Comparison of ENCODE assay signal across 8 cellular contexts in the genomic region with DNA sequence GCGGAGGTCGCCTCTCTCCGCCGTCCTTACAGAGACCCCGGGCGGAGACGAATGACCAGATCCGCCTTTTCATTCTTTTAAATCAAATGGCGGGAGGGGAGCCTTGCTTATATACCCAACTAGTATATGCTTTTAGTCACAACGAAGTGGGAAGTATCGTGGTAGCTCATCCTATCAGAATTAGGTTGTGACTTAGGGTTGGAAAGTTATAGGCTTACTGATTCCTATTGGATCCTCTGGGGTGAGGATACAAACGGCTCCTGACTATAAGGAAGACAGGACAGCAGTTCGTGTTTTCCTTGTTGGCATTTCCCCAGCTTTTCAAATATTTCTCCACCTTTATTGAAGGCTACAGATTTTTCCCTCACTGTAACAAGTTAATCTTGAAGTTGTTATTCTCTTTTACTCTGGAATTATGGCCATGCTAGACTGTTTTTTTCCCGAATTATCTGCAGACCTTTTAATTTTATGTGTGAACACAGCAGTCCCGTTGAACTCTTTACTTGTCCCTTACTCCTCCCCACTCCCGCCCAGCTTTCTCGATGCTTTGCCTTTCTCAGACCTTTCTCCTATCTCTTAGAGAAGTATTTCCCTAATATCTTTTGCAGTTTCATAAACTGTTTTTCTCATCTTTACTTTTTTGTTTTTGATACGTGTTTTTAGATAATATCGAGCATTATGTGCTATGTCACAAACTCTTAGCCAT. TPM values are rescaled to one million over a fixed set of nuclear protein-coding genes. Genes with fewer than 3 reads are reported as not detected.
DNase-seq lines count a peak whose midpoint lies in the region; ATAC-seq and TF ChIP-seq lines count a peak whose summit lies in the region.

No MANE protein-coding gene starts in this region.

- H4K20me1 ChIP-seq in fibroblast of lung (ENCODE audit: control insufficient read depth, extremely low read depth, insufficient read depth, low read length) (no peaks in the 10 kb centered on the region), neural progenitor cell (ENCODE audit: low read depth) (no peaks in the 10 kb centered on the region)

- H3F3A ChIP-seq in neural progenitor cell (ENCODE audit: low read depth), result peaks cover 13% of the 10 kb centered on the region

- peak overlapping the region; percentile 98 for H3K9ac ChIP-seq in fibroblast of lung (ENCODE audit: insufficient read depth, low read length)
- peak overlapping the region; percentile 99 for H3K9ac ChIP-seq in neural progenitor cell

- H3K9me3 Mint-ChIP-seq in T-cell (no peaks in the 10 kb centered on the region), neural progenitor cell (no peaks in the 10 kb centered on the region)

- peak overlapping the region; percentile 97 to 100 (median 98) for H3K4me3 Mint-ChIP-seq in T-cell
- H3K4me3 Mint-ChIP-seq in neural progenitor cell, result peak overlapping the region; percentile 100

- no peaks in the 10 kb centered on the region for H3K9me3 ChIP-seq in fibroblast of lung (ENCODE audit: control insufficient read depth, insufficient read depth, low read depth, low read length)
- H3K9me3 ChIP-seq in neural progenitor cell (ENCODE audit: low read depth), result no peaks in the 10 kb centered on the region

- H3K4me1 Mint-ChIP-seq in T-cell (peaks cover 64 to 77% (median 75%) of the 10 kb centered on the region in 3 donors), neural progenitor cell (peaks cover 18% of the 10 kb centered on the region)

- H3K4me3 ChIP-seq in fibroblast of lung (replicated peaks in 1 of 4; ENCODE audit: control extremely low read depth in 1 of 4, insufficient read depth in 1 of 4, low read depth in 3 of 4, low read length in 4 of 4) (peak overlapping the region; percentile 90 to 98 (median 95)), neural progenitor cell (peak overlapping the region; percentile 81)

- H3K36me3 Mint-ChIP-seq in T-cell (peaks cover 17% of the 10 kb centered on the region), neural progenitor cell (peaks cover 14% of the 10 kb centered on the region)

- CTCF ChIA-PET in T-cell (lab: Charles Lee), result interaction anchor here in 1 of 2 donors (0.7 to 1.2 kb wide), 5 partner anchors 13 to 348 kb away, joined by 3 read pairs; a partner anchor contains a TSS

- H3K4me1 ChIP-seq in fibroblast of lung (ENCODE audit: control insufficient read depth, extremely low read depth, insufficient read depth, low read length) (no peaks in the 10 kb centered on the region), neural progenitor cell (peaks cover 19% of the 10 kb centered on the region)

- H3K27ac ChIP-seq in fibroblast of lung (ENCODE audit: insufficient read depth, low read length) (peak overlapping the region; percentile 99), neural progenitor cell (peak overlapping the region; percentile 99)

- peaks cover 35% of the 10 kb centered on the region for H3K79me2 ChIP-seq in fibroblast of lung (ENCODE audit: control insufficient read depth, insufficient read depth, low read length)
- peaks cover 79% of the 10 kb centered on the region for H3K79me2 ChIP-seq in neural progenitor cell (ENCODE audit: low read depth)

- no peaks in the 10 kb centered on the region for H3K27me3 Mint-ChIP-seq in T-cell
- peaks cover 2% of the 10 kb centered on the region for H3K27me3 Mint-ChIP-seq in neural progenitor cell (ENCODE audit: insufficient read depth, low read depth)

- ATAC-seq in GM19455 (IDR thresholded peaks at IDR 0.05; ENCODE audit: unreplicated experiment) (peak; percentile 6), T-cell (replicated peaks in 1 of 4) (no peak)

- peak overlapping the region; percentile 96 for H2AFZ ChIP-seq in fibroblast of lung (ENCODE audit: low read length)
- peak overlapping the region; percentile 99 for H2AFZ ChIP-seq in neural progenitor cell (replicated peaks)

- H3K4me2 ChIP-seq in fibroblast of lung (ENCODE audit: extremely low read depth, insufficient read depth, low read length) (peak overlapping the region; percentile 86), neural progenitor cell (peak overlapping the region; percentile 84)

- H3K27ac Mint-ChIP-seq in T-cell, result peak overlapping the region; percentile 100
- peak overlapping the region; percentile 100 for H3K27ac Mint-ChIP-seq in neural progenitor cell

- DNase-seq in COLO829 (ENCODE audit: low spot score) (peak; percentile 67), HS-27A (ENCODE audit: low read depth) (peak; percentile 22), T-cell (no peak), fibroblast of lung (ENCODE audit: low read depth in 2 of 2) (peak; percentile 69 to 77), neural progenitor cell (ENCODE audit: low spot score) (peak; percentile 6), cerebellum (ENCODE audit: low spot score) (no peak), NCI-H510A (lab: John Stamatoyannopoulos, UW) (no peak)

- H3K36me3 ChIP-seq in fibroblast of lung (ENCODE audit: control insufficient read depth, insufficient read depth, low read length) (no peaks in the 10 kb centered on the region), neural progenitor cell (no peaks in the 10 kb centered on the region)

- POLR2A ChIA-PET in T-cell (lab: Charles Lee), result interaction anchor here (0.7 to 0.8 kb wide), 3 partner anchors 27 to 970 kb away, joined by 3 to 5 read pairs (median 3); a partner anchor contains a TSS

- TF ChIP-seq CTCF in fibroblast of lung (conservative IDR thresholded peaks at IDR 0.05 in 1 of 2, IDR thresholded peaks at IDR 0.05 in 1 of 2; ENCODE audit: low read depth in 1 of 2, low read length in 2 of 2), result no peak
- no peak for TF ChIP-seq CTCF in neural progenitor cell (IDR thresholded peaks at IDR 0.05)

- H3K27me3 ChIP-seq in fibroblast of lung (ENCODE audit: control insufficient read depth, insufficient read depth, low read length), result no peaks in the 10 kb centered on the region
- H3K27me3 ChIP-seq in neural progenitor cell, result no peaks in the 10 kb centered on the region

RNA-seq across cellular contexts. Expression of a gene that starts 0.6 kb away (rescaled TPM):
- 10 to 100 TPM; 17.3 to 22.0 (median 18.8) TPM for total RNA-seq in T-cell
- 12.6 and 13.5 TPM in 2 replicates for total RNA-seq in fibroblast of lung
- 6.7 and 7.3 TPM in 2 replicates for polyA plus RNA-seq in fibroblast of lung
- 4.6 and 4.9 TPM in 2 replicates for polyA plus RNA-seq in fibroblast of lung (2012)
- polyA minus RNA-seq in fibroblast of lung (ENCODE audit: low replicate concordance), result 1.1 and 1.6 TPM in 2 replicates
- 42.2 and 76.1 TPM in 2 replicates for total RNA-seq in neural progenitor cell (ENCODE audit: low replicate concordance)
- 36.4 TPM for total RNA-seq in cerebellum

RNA-seq across cellular contexts. Expression of a gene that starts 0.9 kb away (rescaled TPM):
- total RNA-seq in T-cell (10 to 100 TPM; 16.0 to 27.3 (median 21.8) TPM), fibroblast of lung (37.5 and 46.1 TPM in 2 replicates), neural progenitor cell (ENCODE audit: low replicate concordance) (21.5 and 28.4 TPM in 2 replicates), cerebellum (32.1 TPM)
- 15.3 and 26.7 TPM in 2 replicates for polyA plus RNA-seq in fibroblast of lung
- 12.8 and 18.4 TPM in 2 replicates for polyA plus RNA-seq in fibroblast of lung (2012)
- polyA minus RNA-seq in fibroblast of lung (ENCODE audit: low replicate concordance), result 5.0 and 5.2 TPM in 2 replicates

Comparison
In these comparisons a context has a peak if more than half of its experiments do, and no peak if none do; other contexts are left out.
1. DNase-seq: peak in COLO829 (single experiment), HS-27A (single experiment), fibroblast of lung (2 of 2) and neural progenitor cell (single experiment); none in T-cell (0 of 34), cerebellum (single experiment) and NCI-H510A (single experiment).